In the genomic region with DNA sequence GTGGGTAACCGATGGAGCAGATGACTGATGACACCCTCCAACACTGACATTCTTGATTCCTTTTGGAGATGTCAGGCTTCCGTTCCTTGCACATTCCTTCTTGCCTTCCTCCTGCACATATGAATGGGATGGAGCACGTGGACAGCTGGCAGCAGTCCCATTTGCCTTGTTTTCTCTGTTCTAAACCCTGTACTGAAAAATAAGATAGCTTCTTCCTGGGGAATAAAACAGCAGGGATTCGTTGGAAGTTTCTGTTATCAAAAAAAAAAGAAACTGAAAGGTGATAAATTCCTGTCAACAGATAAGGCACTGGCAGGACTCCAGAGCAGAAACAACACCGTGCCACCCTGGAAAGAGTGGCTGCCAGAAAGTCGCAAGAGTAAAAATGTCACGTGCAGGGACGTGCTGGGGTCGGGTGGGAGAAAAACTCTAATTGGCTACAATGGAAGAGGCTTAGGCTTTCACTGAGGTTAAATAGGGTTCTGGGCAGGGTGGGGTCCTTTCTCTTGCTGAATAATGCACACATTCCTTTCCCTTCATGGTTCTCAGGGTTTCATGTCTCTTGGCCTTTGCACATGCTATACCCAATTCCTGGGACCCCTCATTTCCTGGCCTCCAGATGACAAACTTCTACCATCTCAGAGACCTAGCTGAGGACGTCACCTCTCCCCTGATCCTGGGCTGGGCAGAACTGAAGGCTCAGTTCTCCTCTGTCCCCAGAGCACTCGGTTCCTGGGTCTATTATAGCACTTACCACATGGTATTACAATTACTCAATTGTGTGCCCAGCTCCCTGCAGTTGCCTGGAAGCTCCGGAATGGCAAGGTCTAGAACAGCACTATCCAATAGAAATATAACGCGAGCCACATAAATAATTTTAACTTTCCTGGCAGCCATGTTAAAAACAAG, we compare ENCODE assay signal across 15 cellular contexts. TPM values are rescaled to one million over a fixed set of nuclear protein-coding genes. Genes with fewer than 3 reads are reported as not detected.
DNase-seq lines count a peak whose midpoint lies in the region; ATAC-seq and TF ChIP-seq lines count a peak whose summit lies in the region.
"Had no signal": no experiment of that assay in that cellular context is flagged by ENCODE, and none has a peak within 500 bp of the region (broad histone marks: within the 10 kb centered on the region; RNA-seq: fewer than 3 reads in every experiment).

No MANE protein-coding gene starts in this region.

- peak overlapping the region; percentile 23 for H3K4me3 ChIP-seq in MM.1S (ENCODE audit: low read length)
- H3K4me3 ChIP-seq: left lung, SK-N-MC had no signal

- ATAC-seq in HG02588 (IDR thresholded peaks at IDR 0.05; ENCODE audit: unreplicated experiment) (no peak), HG02938 (IDR thresholded peaks at IDR 0.05; ENCODE audit: unreplicated experiment) (no peak), GM19023 (IDR thresholded peaks at IDR 0.05; ENCODE audit: unreplicated experiment) (no peak)
- ATAC-seq: left lung; stimulated activated naive CD8-positive, alpha-beta T cell treated with anti-CD3 and anti-CD28 coated beads, Interleukin-15, amount 100 ng/mL, for 72 hours had no signal

- H3K4me1 Mint-ChIP-seq in chondrocyte (ENCODE audit: low read depth), result peaks cover 63% of the 10 kb centered on the region
- H3K4me1 Mint-ChIP-seq: stimulated activated naive CD8-positive, alpha-beta T cell treated with anti-CD3 and anti-CD28 coated beads, Interleukin-15, amount 100 ng/mL, for 72 hours had no signal

- peaks cover 43% of the 10 kb centered on the region for H3F3A ChIP-seq in MM.1S (ENCODE audit: insufficient read depth, low read length)

- peak overlapping the region; percentile 76 for H3K4me2 ChIP-seq in MM.1S (ENCODE audit: low read depth, low read length)

- no peak for DNase-seq in MM.1S
- DNase-seq in chondrocyte (ENCODE audit: low spot score), result no peak
- DNase-seq in kidney tubule cell (ENCODE audit: low spot score), result peak; percentile 59
- DNase-seq in substantia nigra (lab: John Stamatoyannopoulos, UW), result peak in 38 of 49 donors; percentile 12 to 75 (median 40)
- DNase-seq: activated CD4-positive, CD25-positive, alpha-beta regulatory T cell; activated T-cell treated with anti-CD3 and anti-CD28 coated beads, Interleukin-2, amount 50 U/mL, for 24 hours; Caco-2; left lung; NCI-H748 treated with DMSO at 0.1 percent for 48 hours; stimulated activated CD4-positive, alpha-beta T cell treated with anti-CD3 and anti-CD28 coated beads, Interleukin-4, amount 100 ng/mL, for 4 hours; stimulated activated naive CD8-positive, alpha-beta T cell treated with anti-CD3 and anti-CD28 coated beads, Interleukin-15, amount 100 ng/mL, for 72 hours had no signal

- H3K9me3 ChIP-seq in MM.1S (replicated peaks; ENCODE audit: insufficient read depth, low read length), result no peaks in the 10 kb centered on the region
- H3K9me3 ChIP-seq: Caco-2, left lung had no signal

- H2AFZ ChIP-seq in MM.1S (ENCODE audit: low read length), result peak overlapping the region; percentile 61

- no peak for TF ChIP-seq CTCF in MM.1S (IDR thresholded peaks at IDR 0.05; ENCODE audit: low read length)
- TF ChIP-seq CTCF in chondrocyte (IDR thresholded peaks at IDR 0.05), result no peak

- no peaks in the 10 kb centered on the region for H3K9me2 ChIP-seq in MM.1S (replicated peaks; ENCODE audit: insufficient read depth, low read length)

- H3K4me1 ChIP-seq in MM.1S (ENCODE audit: low read length), result peaks cover 67% of the 10 kb centered on the region
- H3K4me1 ChIP-seq: Caco-2, left lung had no signal

- H3K36me3 ChIP-seq in MM.1S (replicated peaks; ENCODE audit: insufficient read depth, low read length), result no peaks in the 10 kb centered on the region
- H3K36me3 ChIP-seq: left lung had no signal

- no peaks in the 10 kb centered on the region for H3K27me3 Mint-ChIP-seq in chondrocyte (ENCODE audit: low read depth)

- H3K4me3 Mint-ChIP-seq in chondrocyte (ENCODE audit: unreplicated experiment), result no peak overlapping the region
- H3K4me3 Mint-ChIP-seq: activated T-cell treated with anti-CD3 and anti-CD28 coated beads, Interleukin-2, amount 50 U/mL, for 24 hours; stimulated activated naive CD8-positive, alpha-beta T cell treated with anti-CD3 and anti-CD28 coated beads, Interleukin-15, amount 100 ng/mL, for 72 hours had no signal

- H3K27ac Mint-ChIP-seq in chondrocyte (ENCODE audit: unreplicated experiment), result peak overlapping the region; percentile 78
- H3K27ac Mint-ChIP-seq: activated T-cell treated with anti-CD3 and anti-CD28 coated beads, Interleukin-2, amount 50 U/mL, for 24 hours; stimulated activated naive CD8-positive, alpha-beta T cell treated with anti-CD3 and anti-CD28 coated beads, Interleukin-15, amount 100 ng/mL, for 72 hours had no signal

- peaks cover 20% of the 10 kb centered on the region for H3K79me2 ChIP-seq in MM.1S (ENCODE audit: low read length)

- no peaks in the 10 kb centered on the region for H3K36me3 Mint-ChIP-seq in chondrocyte (ENCODE audit: low read depth)

- no peaks in the 10 kb centered on the region for H3K9me3 Mint-ChIP-seq in chondrocyte (ENCODE audit: low read depth)
- H3K9me3 Mint-ChIP-seq: activated T-cell treated with anti-CD3 and anti-CD28 coated beads, Interleukin-2, amount 50 U/mL, for 24 hours; stimulated activated naive CD8-positive, alpha-beta T cell treated with anti-CD3 and anti-CD28 coated beads, Interleukin-15, amount 100 ng/mL, for 72 hours had no signal

- no peaks in the 10 kb centered on the region for H4K20me1 ChIP-seq in MM.1S (ENCODE audit: insufficient read depth, low read length)

- peak overlapping the region; percentile 13; the same call in 1 of the 2 replicates for H3K9ac ChIP-seq in MM.1S (ENCODE audit: low read length)

- H3K27me3 ChIP-seq in MM.1S (replicated peaks; ENCODE audit: insufficient read depth, low read length), result no peaks in the 10 kb centered on the region

- H3K27ac ChIP-seq in MM.1S (ENCODE audit: low read length) (peak overlapping the region; percentile 86), substantia nigra (ENCODE audit: low read depth, low read length, poor library complexity, severe bottlenecking) (peak overlapping the region; percentile 63)
- H3K27ac ChIP-seq: left lung, SK-N-MC had no signal

RNA-seq across cellular contexts. Expression of gene NUAK1, which starts 7.0 kb away (rescaled TPM):
- total RNA-seq in chondrocyte, result 78.1 to 81.4 TPM (median 78.5 TPM) in 3 replicates

Comparison
In these comparisons a context has a peak if more than half of its experiments do, and no peak if none do; other contexts are left out.
1. DNase-seq: peak in kidney tubule cell (single experiment) and substantia nigra (38 of 49); none in MM.1S (single experiment) and chondrocyte (single experiment).